In genomic region chr9:97979778-97980478, GRCh38 we compare ENCODE assay signal across 23 cellular contexts. TPM values are rescaled to one million over a fixed set of nuclear protein-coding genes. Genes with fewer than 3 reads are reported as not detected.
DNase-seq lines count a peak whose midpoint lies in the region; ATAC-seq, FAIRE-seq and TF ChIP-seq lines count a peak whose summit lies in the region.
"Had no signal": no experiment of that assay in that cellular context is flagged by ENCODE, and none has a peak within 500 bp of the region (broad histone marks: within the 10 kb centered on the region; RNA-seq: fewer than 3 reads in every experiment).

No MANE protein-coding gene starts in this region.

- 31 to 36% methylated on average over 7 of the region's 7 CpGs for WGBS in GM23248 (ENCODE audit: low coverage in 1 of 2, low lambda C conversion rate in 2 of 2, missing lambda C conversion rate in 2 of 2), 2 experiments
- WGBS in K562 (ENCODE audit: insufficient coverage, low coverage, missing lambda C conversion rate): 27% methylated on average over 7 of the region's 7 CpGs

- no peak for TF ChIP-seq CTCF in CD4-positive, alpha-beta T cell (IDR thresholded peaks at IDR 0.05)
- TF ChIP-seq CTCF in K562 (IDR thresholded peaks at IDR 0.05 in 2 of 3, conservative IDR thresholded peaks at IDR 0.05 in 1 of 3; ENCODE audit: insufficient read depth in 2 of 3, low read depth in 1 of 3, low read length in 3 of 3): no peak

- peak overlapping the region; percentile 89 for H3K27ac Mint-ChIP-seq in CD4-positive, alpha-beta T cell
- H3K27ac Mint-ChIP-seq in naive thymus-derived CD8-positive, alpha-beta T cell: peak overlapping the region; percentile 15 to 96 (median 47)
- H3K27ac Mint-ChIP-seq: activated CD4-positive, alpha-beta memory T cell treated with anti-CD3 and anti-CD28 coated beads for 36 hours; T-helper 1 cell treated with Interleukin-12 subunit alpha and Interleukin-12 subunit beta and Interleukin-4 antibody, amounts not matched to agents 30 μg/mL and 1 μg/mL, for 36 hours; WTC11 had no signal

- H3K36me3 Mint-ChIP-seq in CD4-positive, alpha-beta T cell (ENCODE audit: low read depth): no peaks in the 10 kb centered on the region
- H3K36me3 Mint-ChIP-seq in naive thymus-derived CD8-positive, alpha-beta T cell: no peaks in the 10 kb centered on the region
- H3K36me3 Mint-ChIP-seq: activated CD4-positive, alpha-beta memory T cell treated with anti-CD3 and anti-CD28 coated beads for 36 hours; WTC11 had no signal

- H3K4me1 Mint-ChIP-seq in CD4-positive, alpha-beta T cell (ENCODE audit: low read depth): peaks cover 45% of the 10 kb centered on the region
- H3K4me1 Mint-ChIP-seq in naive thymus-derived CD8-positive, alpha-beta T cell: peaks cover 17 to 35% (median 27%) of the 10 kb centered on the region in 4 donors

- H4K20me1 ChIP-seq in GM23248 (ENCODE audit: insufficient read depth) (no peaks in the 10 kb centered on the region), K562 (replicated peaks; ENCODE audit: control insufficient read depth, insufficient read depth, low read length) (no peaks in the 10 kb centered on the region)

- no peak for TF ChIP-seq RAD21 in K562 (CRISPR knock-in tag; conservative IDR thresholded peaks at IDR 0.05 in 1 of 2, IDR thresholded peaks at IDR 0.05 in 1 of 2)

- H3F3A ChIP-seq in GM23248 (ENCODE audit: insufficient read depth): peaks cover 9% of the 10 kb centered on the region; the same call in 1 of the 2 replicates

- peak overlapping the region; percentile 99 for H3K9ac ChIP-seq in GM23248
- peak overlapping the region in 1 of 2 experiments; percentile 99; a peak in 2 of 4 replicates for H3K9ac ChIP-seq in K562 (ENCODE audit: insufficient read depth in 1 of 2, low read depth in 2 of 2, low read length in 2 of 2)

- no peaks in the 10 kb centered on the region for H3K27me3 ChIP-seq in CD4-positive, alpha-beta T cell (ENCODE audit: control insufficient read depth, insufficient read depth, low read length)
- no peaks in the 10 kb centered on the region for H3K27me3 ChIP-seq in GM23248 (replicated peaks; ENCODE audit: insufficient read depth)
- no peaks in the 10 kb centered on the region for H3K27me3 ChIP-seq in K562 (ENCODE audit: control insufficient read depth in 2 of 2, insufficient read depth in 2 of 2, low read length in 2 of 2)
- H3K27me3 ChIP-seq: body of pancreas, colonic mucosa, left lung, thyroid gland had no signal

- H3K79me2 ChIP-seq in GM23248 (ENCODE audit: insufficient read depth): peaks cover 3% of the 10 kb centered on the region
- H3K79me2 ChIP-seq in K562 (ENCODE audit: control insufficient read depth, insufficient read depth, low read length): peaks cover 42% of the 10 kb centered on the region

- FAIRE-seq in K562 (lab: Jason Lieb, UNC): no peak
- FAIRE-seq: H54 had no signal

- peaks cover 2% of the 10 kb centered on the region for H3K9me3 Mint-ChIP-seq in CD4-positive, alpha-beta T cell
- peaks cover 0 to 2% (median 0%) of the 10 kb centered on the region in 9 donors for H3K9me3 Mint-ChIP-seq in naive thymus-derived CD8-positive, alpha-beta T cell
- H3K9me3 Mint-ChIP-seq: activated CD4-positive, alpha-beta memory T cell treated with anti-CD3 and anti-CD28 coated beads for 36 hours; T-helper 1 cell treated with Interleukin-12 subunit alpha and Interleukin-12 subunit beta and Interleukin-4 antibody, amounts not matched to agents 30 μg/mL and 1 μg/mL, for 36 hours had no signal

- intact Hi-C loops in CD4-positive, alpha-beta T cell (cut with DNase I, micrococcal nuclease): loop anchor here (1.0 to 10.0 kb wide), 6 partner anchors 50 to 1125 kb away; partner anchors contain the start of genes NANS (in 1 of the 2), TBC1D2 (in 1 of the 2) and TGFBR1 (in 1 of the 2)
- intact Hi-C loops in K562 (cut with micrococcal nuclease) (loop anchor here (5.0 kb wide), 1 partner anchor 277 kb away; the partner anchor contains the start of gene TBC1D2), posterior vena cava (cut with DNase I) (loop anchor here (5.0 to 10.0 kb wide), 3 partner anchors 58 to 515 kb away; partner anchors contain the start of genes NANS (in 1 of the 2) and TRMO (in 1 of the 2))

- peak overlapping the region; percentile 45 for H3K4me2 ChIP-seq in GM23248 (ENCODE audit: unreplicated experiment)
- H3K4me2 ChIP-seq in K562 (ENCODE audit: insufficient read depth, low read length): peak overlapping the region; percentile 73

- H3K36me3 ChIP-seq in GM23248 (ENCODE audit: low read depth) (no peaks in the 10 kb centered on the region), K562 (ENCODE audit: control insufficient read depth, insufficient read depth, low read length) (no peaks in the 10 kb centered on the region; the same call in 2 of the 3 replicates)
- H3K36me3 ChIP-seq: colonic mucosa, left lung, thyroid gland had no signal

- H3K27ac ChIP-seq in CD4-positive, alpha-beta T cell (ENCODE audit: low read depth, low read length): no peak overlapping the region
- H3K27ac ChIP-seq in GM23248 (peak overlapping the region; percentile 94), K562 (ENCODE audit: extremely low read depth, low read depth, low read length) (peak overlapping the region; percentile 99)
- H3K27ac ChIP-seq: body of pancreas, colonic mucosa, thyroid gland had no signal

- H2AFZ ChIP-seq in GM23248: peak overlapping the region; percentile 54
- H2AFZ ChIP-seq in K562 (ENCODE audit: low read depth, low read length): peak overlapping the region; percentile 80

- peak overlapping the region; percentile 21 for H3K4me3 Mint-ChIP-seq in CD4-positive, alpha-beta T cell
- H3K4me3 Mint-ChIP-seq in naive thymus-derived CD8-positive, alpha-beta T cell: no peak overlapping the region
- H3K4me3 Mint-ChIP-seq: activated CD4-positive, alpha-beta memory T cell treated with anti-CD3 and anti-CD28 coated beads for 36 hours; T-helper 1 cell treated with Interleukin-12 subunit alpha and Interleukin-12 subunit beta and Interleukin-4 antibody, amounts not matched to agents 30 μg/mL and 1 μg/mL, for 36 hours; WTC11 had no signal

- POLR2A ChIA-PET in CD4-positive, alpha-beta T cell (lab: Charles Lee): interaction anchor here (0.7 to 1.9 kb wide), 5 partner anchors 43 to 283 kb away, joined by 3 to 14 read pairs (median 3); partner anchors contain the start of genes TBC1D2, TRMO and XPA
- POLR2A ChIA-PET in K562 (lab: Yijun Ruan, JAX): interaction anchor here (0.5 to 6.2 kb wide), 15 partner anchors 10 to 284 kb away, joined by 3 to 84 read pairs (median 4); partner anchors contain the start of genes HEMGN, NANS and TRMO
- POLR2A ChIA-PET in naive thymus-derived CD8-positive, alpha-beta T cell (lab: Charles Lee): interaction anchor here (9.6 kb wide), 1 partner anchor 58 kb away, joined by 200 read pairs; the partner anchor contains the start of gene TRMO

- no peak for TF ChIP-seq POLR2A in K562 (conservative IDR thresholded peaks at IDR 0.05)

- H3K9me1 ChIP-seq in K562 (ENCODE audit: control insufficient read depth, insufficient read depth, low read length): no peaks in the 10 kb centered on the region

- H3K9me2 ChIP-seq in GM23248 (ENCODE audit: insufficient read depth): no peaks in the 10 kb centered on the region

- no peaks in the 10 kb centered on the region for H3K27me3 Mint-ChIP-seq in CD4-positive, alpha-beta T cell
- no peaks in the 10 kb centered on the region for H3K27me3 Mint-ChIP-seq in naive thymus-derived CD8-positive, alpha-beta T cell
- H3K27me3 Mint-ChIP-seq: activated CD4-positive, alpha-beta memory T cell treated with anti-CD3 and anti-CD28 coated beads for 36 hours had no signal

- H3K9me3 ChIP-seq in CD4-positive, alpha-beta T cell (ENCODE audit: control insufficient read depth, low read length): no peaks in the 10 kb centered on the region
- H3K9me3 ChIP-seq in GM23248 (ENCODE audit: low read depth) (no peaks in the 10 kb centered on the region), K562 (replicated peaks; ENCODE audit: control insufficient read depth, insufficient read depth, low read depth, low read length) (peaks cover 3% of the 10 kb centered on the region; the same call in 1 of the 2 replicates)
- H3K9me3 ChIP-seq: body of pancreas, colonic mucosa, left lung, thyroid gland had no signal

- H3K4me1 ChIP-seq in GM23248 (ENCODE audit: insufficient read depth): peaks cover 21% of the 10 kb centered on the region
- peaks cover 33 to 36% of the 10 kb centered on the region in 2 experiments; a peak in 4 of 5 replicates for H3K4me1 ChIP-seq in K562 (replicated peaks in 1 of 2; ENCODE audit: control insufficient read depth in 2 of 2, insufficient read depth in 2 of 2, low read length in 2 of 2)
- H3K4me1 ChIP-seq: colonic mucosa had no signal

- in situ Hi-C loops in GM23248 (cut with MboI) (no loop called here), K562 (cut with MboI) (no loop called here)

- no peak for TF ChIP-seq EP300 in K562 (IDR thresholded peaks at IDR 0.05; ENCODE audit: low read length)

- no peak for ATAC-seq in CD4-positive, alpha-beta T cell (ENCODE audit: poor library complexity)
- no peak for ATAC-seq in K562
- no peak for ATAC-seq in naive thymus-derived CD8-positive, alpha-beta T cell
- ATAC-seq in GM21423 (IDR thresholded peaks at IDR 0.05; ENCODE audit: unreplicated experiment): no peak
- ATAC-seq in GM21737 (IDR thresholded peaks at IDR 0.05; ENCODE audit: unreplicated experiment): no peak
- ATAC-seq: body of pancreas, left lung, PC-3, right cardiac atrium, WTC11 had no signal

- BruUV-seq in K562 (replicated peaks; lab: Mats Ljungman, UMichigan): no TSS peak

- CTCF ChIA-PET in CD4-positive, alpha-beta T cell (lab: Charles Lee): interaction anchor here (1.1 to 1.3 kb wide), 2 partner anchors 10 to 65 kb away, joined by 3 read pairs; no protein-coding TSS in a partner anchor
- CTCF ChIA-PET in K562 (lab: Yijun Ruan, JAX; ENCODE audit: low intra/inter-chr PET ratio): no interaction called here

- H3K4me3 ChIP-seq in GM23248: no peak overlapping the region
- no peak overlapping the region for H3K4me3 ChIP-seq in K562
- H3K4me3 ChIP-seq: body of pancreas, colonic mucosa, left lung, thyroid gland had no signal

- peak in 1 of 10 experiments; percentile 6 for DNase-seq in CD4-positive, alpha-beta T cell
- DNase-seq in GM23248 (peak; percentile 7), K562 (ENCODE audit: extremely low read depth in 1 of 4, low spot score in 3 of 4) (no peak), posterior vena cava (ENCODE audit: low spot score) (no peak)
- no peak for DNase-seq in naive thymus-derived CD8-positive, alpha-beta T cell
- DNase-seq in effector CD8-positive, alpha-beta T cell (lab: John Stamatoyannopoulos, UW): no peak
- DNase-seq: activated CD4-positive, alpha-beta memory T cell treated with anti-CD3 and anti-CD28 coated beads for 36 hours; activated naive CD4-positive, alpha-beta T cell treated with anti-CD3 and anti-CD28 coated beads, Interleukin-2, amount 50 U/mL, for 16 hours; DMS79; left lung; NCI-H1694; NCI-H774; PC-3; SIG-M5; thyroid gland had no signal

RNA-seq across cellular contexts. Expression of gene ANP32B, which starts 3.2 kb away (rescaled TPM):
- total RNA-seq in CD4-positive, alpha-beta T cell: 100 to 1,000 TPM; 178 to 192 TPM
- 11.2 and 35.3 TPM in 2 replicates for total RNA-seq in GM23248 (2014; rRNA removed; shearing (Covaris generic))
- polyA plus RNA-seq in GM23248 (2016; fragmentation: Nextera tagmentation; extraction: Ambion mirVana): 137 and 138 TPM in 2 replicates
- total RNA-seq in K562 (2011; cell fraction: chromatin; rRNA removed; ENCODE audit: low replicate concordance): 103 and 181 TPM in 2 replicates
- total RNA-seq in K562 (2011; cell fraction: nucleolus; rRNA removed): 53.9 and 79.2 TPM in 2 replicates
- 96.2 and 106 TPM in 2 replicates for total RNA-seq in K562 (2011; cell fraction: nucleoplasm; rRNA removed)
- total RNA-seq in K562 (2014; rRNA removed): 90.3 and 90.7 TPM in 2 replicates
- total RNA-seq in K562 (2014; rRNA removed; fragmentation: Illumina TruSeq; extraction: Trizol): 80.3 and 96.1 TPM in 2 replicates
- 68.9 and 78.4 TPM in 2 replicates for total RNA-seq in K562 (2015; rRNA removed; fragmentation: Illumina TruSeq; extraction: Trizol)
- 384 and 454 TPM in 2 replicates for total RNA-seq in K562 (2021)
- 135 and 147 TPM in 2 replicates for polyA plus RNA-seq in K562 (2011; rRNA removed)
- 19.4 and 46.5 TPM in 2 replicates for polyA plus RNA-seq in K562 (2011; cell fraction: cytosol; rRNA removed)
- polyA plus RNA-seq in K562 (2011; cell fraction: nucleus; rRNA removed): 41.5 and 53.7 TPM in 2 replicates
- polyA plus RNA-seq in K562 (2012): 595 and 725 TPM in 2 replicates
- 711 and 815 TPM in 2 replicates for polyA plus RNA-seq in K562 (2014; fragmentation: Illumina TruSeq; extraction: Trizol)
- 100 to 1,000 TPM in 1 of 2 experiments, 10 to 100 TPM in 1; 87.2 to 141 TPM for polyA plus RNA-seq in K562 (2014; fragmentation: Nextera tagmentation; extraction: Ambion mirVana)
- 331 and 380 TPM in 2 replicates for polyA plus RNA-seq in K562 (2014; rRNA removed)
- polyA minus RNA-seq in K562 (2011; rRNA and poly(A)+ RNA removed): 117 and 146 TPM in 2 replicates
- 105 and 106 TPM in 2 replicates for polyA minus RNA-seq in K562 (2011; cell fraction: cytosol; rRNA and poly(A)+ RNA removed)
- polyA minus RNA-seq in K562 (2011; cell fraction: nucleus; rRNA and poly(A)+ RNA removed): 31.2 and 52.8 TPM in 2 replicates
- 100 to 1,000 TPM; 200 to 205 TPM for total RNA-seq in naive thymus-derived CD8-positive, alpha-beta T cell
- 100 to 1,000 TPM in 2 of 3 donors, 10 to 100 TPM in 1; 87.8 to 110 (median 108) TPM for polyA plus RNA-seq in naive thymus-derived CD8-positive, alpha-beta T cell
- total RNA-seq in posterior vena cava: 10 to 100 TPM; 95.8 to 98.0 TPM

RNA-seq across cellular contexts. Expression of gene HEMGN, which starts 42.0 kb away (rescaled TPM):
- total RNA-seq in CD4-positive, alpha-beta T cell: under 1 TPM; 0.30 to 0.34 TPM
- not detected in 2 replicates for total RNA-seq in GM23248 (2014; rRNA removed; shearing (Covaris generic))
- not detected in 2 replicates for polyA plus RNA-seq in GM23248 (2016; fragmentation: Nextera tagmentation; extraction: Ambion mirVana)
- 11.3 and 87.8 TPM in 2 replicates for total RNA-seq in K562 (2011; cell fraction: chromatin; rRNA removed; ENCODE audit: low replicate concordance)
- total RNA-seq in K562 (2011; cell fraction: nucleolus; rRNA removed): 10.7 and 21.2 TPM in 2 replicates
- total RNA-seq in K562 (2011; cell fraction: nucleoplasm; rRNA removed): 28.6 and 33.8 TPM in 2 replicates
- total RNA-seq in K562 (2014; rRNA removed): 107 and 116 TPM in 2 replicates
- 182 and 209 TPM in 2 replicates for total RNA-seq in K562 (2014; rRNA removed; fragmentation: Illumina TruSeq; extraction: Trizol)
- 54.3 and 56.3 TPM in 2 replicates for total RNA-seq in K562 (2015; rRNA removed; fragmentation: Illumina TruSeq; extraction: Trizol)
- 101 and 104 TPM in 2 replicates for total RNA-seq in K562 (2021)
- polyA plus RNA-seq in K562 (2011; rRNA removed): 104 and 197 TPM in 2 replicates
- 25.0 and 35.1 TPM in 2 replicates for polyA plus RNA-seq in K562 (2011; cell fraction: cytosol; rRNA removed)
- polyA plus RNA-seq in K562 (2011; cell fraction: nucleus; rRNA removed): 20.7 and 23.5 TPM in 2 replicates
- 22.3 and 42.9 TPM in 2 replicates for polyA plus RNA-seq in K562 (2012)
- 183 and 258 TPM in 2 replicates for polyA plus RNA-seq in K562 (2014; fragmentation: Illumina TruSeq; extraction: Trizol)
- polyA plus RNA-seq in K562 (2014; fragmentation: Nextera tagmentation; extraction: Ambion mirVana): 100 to 1,000 TPM; 110 to 156 TPM
- polyA plus RNA-seq in K562 (2014; rRNA removed): 124 and 137 TPM in 2 replicates
- 106 and 117 TPM in 2 replicates for polyA minus RNA-seq in K562 (2011; rRNA and poly(A)+ RNA removed)
- 22.3 and 41.9 TPM in 2 replicates for polyA minus RNA-seq in K562 (2011; cell fraction: cytosol; rRNA and poly(A)+ RNA removed)
- 10.1 and 16.6 TPM in 2 replicates for polyA minus RNA-seq in K562 (2011; cell fraction: nucleus; rRNA and poly(A)+ RNA removed)
- 1 to 10 TPM; 1.9 to 3.4 TPM for total RNA-seq in naive thymus-derived CD8-positive, alpha-beta T cell
- 10 to 100 TPM in 1 of 3 donors, 1 to 10 TPM in 2; 7.6 to 11.0 (median 8.3) TPM for polyA plus RNA-seq in naive thymus-derived CD8-positive, alpha-beta T cell
- under 1 TPM; 0.33 to 0.83 TPM for total RNA-seq in posterior vena cava
- total RNA-seq: body of pancreas, PC-3, right cardiac atrium had no signal
- polyA plus RNA-seq: right cardiac atrium had no signal

RNA-seq across cellular contexts. Expression of gene TRMO, which starts 57.6 kb away (rescaled TPM):
- 10 to 100 TPM; 42.8 to 45.8 TPM for total RNA-seq in CD4-positive, alpha-beta T cell
- 13.0 and 14.3 TPM in 2 replicates for total RNA-seq in GM23248 (2014; rRNA removed; shearing (Covaris generic))
- polyA plus RNA-seq in GM23248 (2016; fragmentation: Nextera tagmentation; extraction: Ambion mirVana) (9.6 and 10.5 TPM in 2 replicates), K562 (2011; rRNA removed) (14.2 and 16.3 TPM in 2 replicates), K562 (2014; fragmentation: Illumina TruSeq; extraction: Trizol) (17.2 and 20.0 TPM in 2 replicates), K562 (2014; fragmentation: Nextera tagmentation; extraction: Ambion mirVana) (10 to 100 TPM in 1 of 2 experiments, 1 to 10 TPM in 1; 5.6 to 12.8 TPM), K562 (2014; rRNA removed) (17.2 and 18.4 TPM in 2 replicates)
- total RNA-seq in K562 (2011; cell fraction: chromatin; rRNA removed; ENCODE audit: low replicate concordance): 9.3 and 20.1 TPM in 2 replicates
- 6.6 and 6.7 TPM in 2 replicates for total RNA-seq in K562 (2011; cell fraction: nucleolus; rRNA removed)
- total RNA-seq in K562 (2011; cell fraction: nucleoplasm; rRNA removed): 8.8 and 9.2 TPM in 2 replicates
- total RNA-seq in K562 (2014; rRNA removed) (16.2 and 16.7 TPM in 2 replicates), K562 (2014; rRNA removed; fragmentation: Illumina TruSeq; extraction: Trizol) (16.2 and 18.4 TPM in 2 replicates), K562 (2015; rRNA removed; fragmentation: Illumina TruSeq; extraction: Trizol) (22.4 and 22.9 TPM in 2 replicates), K562 (2021) (12.2 and 12.5 TPM in 2 replicates), posterior vena cava (1 to 10 TPM; 7.0 to 8.7 TPM)
- polyA plus RNA-seq in K562 (2011; cell fraction: cytosol; rRNA removed): 8.2 and 12.4 TPM in 2 replicates
- polyA plus RNA-seq in K562 (2011; cell fraction: nucleus; rRNA removed): 10.3 and 14.4 TPM in 2 replicates
- 8.9 and 10.4 TPM in 2 replicates for polyA plus RNA-seq in K562 (2012)
- 23.2 and 23.8 TPM in 2 replicates for polyA minus RNA-seq in K562 (2011; rRNA and poly(A)+ RNA removed)
- 5.8 and 8.6 TPM in 2 replicates for polyA minus RNA-seq in K562 (2011; cell fraction: cytosol; rRNA and poly(A)+ RNA removed)
- polyA minus RNA-seq in K562 (2011; cell fraction: nucleus; rRNA and poly(A)+ RNA removed): 5.1 and 8.1 TPM in 2 replicates
- total RNA-seq in naive thymus-derived CD8-positive, alpha-beta T cell: 10 to 100 TPM; 40.2 to 51.5 TPM
- polyA plus RNA-seq in naive thymus-derived CD8-positive, alpha-beta T cell: 10 to 100 TPM; 11.7 to 18.0 (median 13.8) TPM
